In the genomic region with DNA sequence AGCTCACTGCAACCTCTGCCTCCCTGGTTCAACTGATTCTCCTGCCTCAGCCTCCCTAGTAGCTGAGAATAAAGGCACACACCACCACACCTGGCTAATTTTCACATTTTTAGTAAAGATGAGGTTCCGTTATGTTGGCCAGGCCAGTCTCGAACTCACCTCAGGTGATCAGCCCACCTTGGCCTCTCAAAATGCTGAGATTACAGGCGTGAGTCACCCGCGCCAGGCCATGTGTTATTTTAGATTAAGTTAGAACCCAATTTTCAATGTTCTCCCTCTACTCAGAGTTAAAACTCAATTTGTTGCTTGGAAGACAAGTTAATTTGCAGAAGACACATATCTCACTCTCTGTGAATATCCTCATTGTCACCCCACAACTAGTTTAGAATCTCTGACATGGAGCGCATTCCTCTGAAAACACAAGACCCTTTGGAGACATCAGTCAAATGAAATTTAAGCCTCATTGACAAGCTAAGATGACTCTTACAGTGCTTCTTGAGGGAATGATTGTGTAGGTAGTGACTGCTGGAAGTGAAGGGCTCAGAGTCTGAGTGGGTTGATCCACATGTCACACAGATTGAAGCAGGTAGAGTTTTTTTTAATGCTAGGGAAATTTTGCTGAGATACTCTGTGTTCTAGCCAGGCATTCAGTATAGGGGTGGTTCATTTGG, we compare ENCODE assay signal across 32 cellular contexts.
"Had no signal": no experiment of that assay in that cellular context is flagged by ENCODE, and none has a peak within 500 bp of the region (broad histone marks: within the 10 kb centered on the region; RNA-seq: fewer than 3 reads in every experiment).

No MANE protein-coding gene starts in this region.

- ATAC-seq: activated CD8-positive, alpha-beta T cell treated with anti-CD3 and anti-CD28 coated beads for 36 hours; activated naive CD4-positive, alpha-beta T cell treated with anti-CD3 and anti-CD28 coated beads, Interleukin-2, amount 50 U/mL, for 72 hours; activated T-cell treated with anti-CD3 and anti-CD28 coated beads, Interleukin-2, amount 50 U/mL, for 4 hours; activated T-cell treated with anti-CD3 and anti-CD28 coated beads, Interleukin-2, amount 50 U/mL, for 72 hours; activated T-helper 17 cell treated with anti-CD3 and anti-CD28 coated beads, Interleukin-2, amount 50 U/mL, for 72 hours; body of pancreas had no signal

- H3K27me3 ChIP-seq: adrenal gland, body of pancreas, brain microvascular endothelial cell, breast epithelium had no signal

- DNase-seq: activated B cell treated with CpG ODN at 0.5 μM for 24 hours; activated CD4-positive, alpha-beta memory T cell treated with anti-CD3 and anti-CD28 coated beads for 36 hours; activated CD4-positive, alpha-beta T cell treated with anti-CD3 and anti-CD28 coated beads for 4 hours; activated CD4-positive, alpha-beta T cell treated with anti-CD3 and anti-CD28 coated beads, Interleukin-2, amount 10 ng/mL, durations not matched to agents 24 days and 14 days; activated CD4-positive, alpha-beta T cell treated with anti-CD3 and anti-CD28 coated beads, Interleukin-2, amount 50 U/mL, for 1 hour; activated CD4-positive, alpha-beta T cell treated with anti-CD3 and anti-CD28 coated beads, Interleukin-2, amount 50 U/mL, for 4 hours; activated CD4-positive, CD25-positive, alpha-beta regulatory T cell treated with anti-CD3 and anti-CD28 coated beads, Interleukin-2, amount 50 U/mL, for 72 hours; activated CD8-positive, alpha-beta memory T cell treated with anti-CD3 and anti-CD28 coated beads, Interleukin-2, amount 50 U/mL, for 4 hours; activated CD8-positive, alpha-beta T cell treated with anti-CD3 and anti-CD28 coated beads for 36 hours; activated effector memory CD4-positive, alpha-beta T cell treated with anti-CD3 and anti-CD28 coated beads, Interleukin-2, amount 50 U/mL, for 16 hours; activated gamma-delta T cell treated with Interleukin-2 at 50 U/mL for 16 hours; activated naive CD4-positive, alpha-beta T cell; activated naive CD4-positive, alpha-beta T cell treated with anti-CD3 and anti-CD28 coated beads for 36 hours; activated naive CD4-positive, alpha-beta T cell treated with anti-CD3 and anti-CD28 coated beads, Interleukin-2, amount 50 U/mL, for 16 hours; activated naive CD8-positive, alpha-beta T cell treated with anti-CD3 and anti-CD28 coated beads for 36 hours; activated T-cell treated with anti-CD3 and anti-CD28 coated beads for 4 hours; activated T-cell treated with anti-CD3 and anti-CD28 coated beads, Interleukin-2, amount 50 U/mL, for 1 hour; activated T-cell treated with anti-CD3 and anti-CD28 coated beads, Interleukin-2, amount 50 U/mL, for 4 hours; activated T-cell treated with anti-CD3 and anti-CD28 coated beads, Interleukin-2, amount 50 U/mL, for 72 hours; amniotic stem cell; aorta; body of pancreas; brain microvascular endothelial cell; central memory CD4-positive, alpha-beta T cell; T-helper 1 cell; T-helper 2 cell; T-helper 9 cell had no signal

- H3K9me3 ChIP-seq: adrenal gland, body of pancreas, breast epithelium had no signal

- H3K36me3 ChIP-seq: adrenal gland, brain microvascular endothelial cell, breast epithelium had no signal

- H3K4me3 ChIP-seq: adrenal gland, body of pancreas, breast epithelium had no signal

- H3K27ac ChIP-seq: adrenal gland, body of pancreas, brain microvascular endothelial cell, breast epithelium, VCaP had no signal
